In genomic region chr5:65482727-65483473, GRCh38 we compare ENCODE assay signal across 8 cellular contexts. TPM values are rescaled to one million over a fixed set of nuclear protein-coding genes. Genes with fewer than 3 reads are reported as not detected.
DNase-seq lines count a peak whose midpoint lies in the region; ATAC-seq and TF ChIP-seq lines count a peak whose summit lies in the region.

No MANE protein-coding gene starts in this region.

- H3K79me2 ChIP-seq in neural progenitor cell (ENCODE audit: low read depth): no peaks in the 10 kb centered on the region

- H3K9ac ChIP-seq in neural progenitor cell: no peak overlapping the region

- H3K4me2 ChIP-seq in neural progenitor cell: peak overlapping the region; percentile 97

- ATAC-seq in activated B cell treated with CpG ODN at 0.5 μM for 24 hours (ENCODE audit: low read depth): no peak

- TF ChIP-seq CTCF in LNCaP clone FGC (IDR thresholded peaks at IDR 0.05; ENCODE audit: control insufficient read depth, extremely low read depth, insufficient read depth): no peak
- TF ChIP-seq CTCF in activated B cell treated with CpG ODN at 0.5 μM for 24 hours (IDR thresholded peaks at IDR 0.05): no peak
- no peak for TF ChIP-seq CTCF in neural progenitor cell (IDR thresholded peaks at IDR 0.05)

- H3K4me1 Mint-ChIP-seq in activated B cell treated with CpG ODN at 0.5 μM for 24 hours (peaks cover 9% of the 10 kb centered on the region), neural progenitor cell (peaks cover 18% of the 10 kb centered on the region)

- H3K4me1 ChIP-seq in neural progenitor cell: peaks cover 32% of the 10 kb centered on the region

- intact Hi-C loops in activated B cell treated with CpG ODN at 0.5 μM for 24 hours (cut with micrococcal nuclease): loop anchor here (1.0 to 10.0 kb wide), 12 partner anchors 80 to 1034 kb away; partner anchors contain the start of genes CENPK, CWC27, ERBIN and PPWD1

- H3K27ac ChIP-seq in neural progenitor cell: no peak overlapping the region

- no peaks in the 10 kb centered on the region for H3K9me3 ChIP-seq in neural progenitor cell (ENCODE audit: low read depth)

- peak overlapping the region; percentile 83 for H3K27ac Mint-ChIP-seq in activated B cell treated with CpG ODN at 0.5 μM for 24 hours
- H3K27ac Mint-ChIP-seq in neural progenitor cell: peak overlapping the region; percentile 54

- DNase-seq in NCI-H1417 (lab: John Stamatoyannopoulos, UW) (peak; percentile 35 to 61 (median 47)), NCI-H1417 treated with DMSO at 0.1 percent for 48 hours (lab: John Stamatoyannopoulos, UW) (no peak), LNCaP clone FGC (ENCODE audit: low read depth) (no peak), activated B cell treated with CpG ODN at 0.5 μM for 24 hours (no peak), foreskin melanocyte (peak; percentile 35), neural progenitor cell (ENCODE audit: low spot score) (peak; percentile 32), NCI-H526 treated with DMSO at 0.1 percent for 48 hours (lab: John Stamatoyannopoulos, UW) (no peak), cerebellar nuclear complex (lab: John Stamatoyannopoulos, UW) (no peak)

- H3K9me3 Mint-ChIP-seq in activated B cell treated with CpG ODN at 0.5 μM for 24 hours: no peaks in the 10 kb centered on the region
- H3K9me3 Mint-ChIP-seq in neural progenitor cell: no peaks in the 10 kb centered on the region

- H4K20me1 ChIP-seq in neural progenitor cell (ENCODE audit: low read depth): no peaks in the 10 kb centered on the region

- peak overlapping the region; percentile 88 for H2AFZ ChIP-seq in neural progenitor cell (replicated peaks)

- H3K27me3 Mint-ChIP-seq in activated B cell treated with CpG ODN at 0.5 μM for 24 hours (no peaks in the 10 kb centered on the region), neural progenitor cell (ENCODE audit: insufficient read depth, low read depth) (peaks cover 4% of the 10 kb centered on the region)

- peaks cover 12% of the 10 kb centered on the region for H3K27me3 ChIP-seq in neural progenitor cell

- H3K4me3 Mint-ChIP-seq in activated B cell treated with CpG ODN at 0.5 μM for 24 hours (no peak overlapping the region), neural progenitor cell (no peak overlapping the region)

- CTCF ChIA-PET in activated B cell treated with CpG ODN at 0.5 μM for 24 hours (lab: Charles Lee): interaction anchor here (0.6 to 5.7 kb wide), 31 partner anchors 8 to 1254 kb away, joined by 3 to 90 read pairs (median 5); partner anchors contain the start of genes CENPK and PPWD1

- H3K36me3 ChIP-seq in neural progenitor cell: no peaks in the 10 kb centered on the region

- peak overlapping the region; percentile 51 for H3K4me3 ChIP-seq in LNCaP clone FGC (ENCODE audit: low read depth, low read length)
- H3K4me3 ChIP-seq in neural progenitor cell: peak overlapping the region; percentile 59

- POLR2A ChIA-PET in activated B cell treated with CpG ODN at 0.5 μM for 24 hours (lab: Charles Lee): interaction anchor here (1.0 to 3.9 kb wide), 6 partner anchors 80 to 672 kb away, joined by 3 to 17 read pairs (median 6); partner anchors contain the start of genes CENPK and PPWD1

- H3F3A ChIP-seq in neural progenitor cell (ENCODE audit: low read depth): peaks cover 22% of the 10 kb centered on the region

- H3K36me3 Mint-ChIP-seq in activated B cell treated with CpG ODN at 0.5 μM for 24 hours (ENCODE audit: low read depth): peaks cover 8% of the 10 kb centered on the region
- H3K36me3 Mint-ChIP-seq in neural progenitor cell: peaks cover 6% of the 10 kb centered on the region

RNA-seq across cellular contexts. Expression of gene ADAMTS6, which starts 1.2 kb away (rescaled TPM):
- total RNA-seq in activated B cell treated with CpG ODN at 0.5 μM for 24 hours (3.2 and 4.1 TPM in 2 replicates), neural progenitor cell (ENCODE audit: low replicate concordance) (7.1 and 14.3 TPM in 2 replicates)

Comparison
In these comparisons a context has a peak if more than half of its experiments do, and no peak if none do; other contexts are left out.
1. DNase-seq: peak in NCI-H1417 (3 of 3), foreskin melanocyte (single experiment) and neural progenitor cell (single experiment); none in NCI-H1417 treated with DMSO at 0.1 percent for 48 hours (single experiment), LNCaP clone FGC (single experiment), activated B cell treated with CpG ODN at 0.5 μM for 24 hours (single experiment), NCI-H526 treated with DMSO at 0.1 percent for 48 hours (single experiment) and cerebellar nuclear complex (0 of 2).